ENCODE assay signal across 9 cellular contexts in the genomic region with DNA sequence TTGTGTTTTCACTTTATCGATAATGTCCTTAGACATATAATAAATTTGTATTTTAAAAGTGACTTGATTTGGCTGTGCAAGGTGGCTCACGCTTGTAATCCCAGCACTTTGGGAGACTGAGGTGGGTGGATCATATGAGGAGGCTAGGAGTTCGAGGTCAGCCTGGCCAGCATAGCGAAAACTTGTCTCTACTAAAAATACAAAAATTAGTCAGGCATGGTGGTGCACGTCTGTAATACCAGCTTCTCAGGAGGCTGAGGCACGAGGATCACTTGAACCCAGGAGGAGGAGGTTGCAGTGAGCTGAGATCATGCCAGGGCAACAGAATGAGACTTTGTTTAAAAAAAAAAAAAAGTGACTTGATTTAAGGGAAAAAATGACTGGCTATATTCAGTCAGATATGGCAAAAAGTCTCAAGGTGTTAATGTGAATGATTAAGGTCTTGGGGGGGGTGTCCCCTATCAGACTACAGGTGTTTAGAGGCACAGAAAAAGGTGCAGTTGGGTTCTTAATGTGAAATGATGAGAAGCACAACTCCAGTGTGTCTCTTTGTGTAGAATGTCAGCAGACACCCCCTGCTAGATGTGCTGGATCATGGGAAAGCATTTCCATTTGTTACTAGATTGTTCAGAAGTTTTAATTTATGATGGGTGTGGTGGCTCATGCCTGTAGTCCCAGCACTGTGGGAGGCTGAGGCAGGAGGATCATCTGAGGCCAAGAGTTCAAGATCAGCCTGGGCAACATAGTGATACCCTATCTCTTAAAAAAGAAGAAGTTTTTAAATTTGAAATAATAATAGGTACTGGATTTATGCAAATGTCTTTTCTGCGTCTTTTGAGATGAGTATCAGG. TPM values are rescaled to one million over a fixed set of nuclear protein-coding genes. Genes with fewer than 3 reads are reported as not detected.
DNase-seq lines count a peak whose midpoint lies in the region; ATAC-seq, FAIRE-seq and TF ChIP-seq lines count a peak whose summit lies in the region.
"Had no signal": no experiment of that assay in that cellular context is flagged by ENCODE, and none has a peak within 500 bp of the region (broad histone marks: within the 10 kb centered on the region; RNA-seq: fewer than 3 reads in every experiment).

No MANE protein-coding gene starts in this region.

- H3K9me3 Mint-ChIP-seq in activated CD4-positive, alpha-beta T cell treated with anti-CD3 and anti-CD28 coated beads, Interleukin-2, amount 10 ng/mL, durations not matched to agents 24 days and 14 days, result no peaks in the 10 kb centered on the region
- H3K9me3 Mint-ChIP-seq in activated naive CD8-positive, alpha-beta T cell (ENCODE audit: low read depth), result no peaks in the 10 kb centered on the region

- no peak for TF ChIP-seq CTCF in kidney (IDR thresholded peaks at IDR 0.05; ENCODE audit: borderline replicate concordance, extremely low read depth, insufficient read depth)

- H3K4me1 ChIP-seq in kidney (ENCODE audit: control insufficient read depth in 1 of 2, insufficient read depth in 1 of 2, low read depth in 1 of 2, low read length in 2 of 2), result peaks cover 16 to 20% of the 10 kb centered on the region in 2 donors

- peak overlapping the region; percentile 87 for H3K27ac Mint-ChIP-seq in activated CD4-positive, alpha-beta T cell treated with anti-CD3 and anti-CD28 coated beads, Interleukin-2, amount 10 ng/mL, durations not matched to agents 24 days and 14 days
- peak overlapping the region; percentile 92 for H3K27ac Mint-ChIP-seq in activated naive CD8-positive, alpha-beta T cell

- no peak for FAIRE-seq in kidney (lab: Jason Lieb, UNC)
- FAIRE-seq: islet of Langerhans had no signal

- H3K4me1 Mint-ChIP-seq in activated CD4-positive, alpha-beta T cell treated with anti-CD3 and anti-CD28 coated beads, Interleukin-2, amount 10 ng/mL, durations not matched to agents 24 days and 14 days, result peaks cover 65% of the 10 kb centered on the region
- peaks cover 68% of the 10 kb centered on the region for H3K4me1 Mint-ChIP-seq in activated naive CD8-positive, alpha-beta T cell (ENCODE audit: low read depth)

- no peaks in the 10 kb centered on the region for H3K27me3 Mint-ChIP-seq in activated CD4-positive, alpha-beta T cell treated with anti-CD3 and anti-CD28 coated beads, Interleukin-2, amount 10 ng/mL, durations not matched to agents 24 days and 14 days
- H3K27me3 Mint-ChIP-seq in activated naive CD8-positive, alpha-beta T cell, result no peaks in the 10 kb centered on the region

- peak overlapping the region; percentile 9 to 33 for H3K27ac ChIP-seq in kidney (ENCODE audit: low read depth in 2 of 2, low read length in 2 of 2)
- H3K27ac ChIP-seq in substantia nigra (ENCODE audit: low read depth, low read length, poor library complexity, severe bottlenecking), result peak overlapping the region; percentile 26

- DNase-seq in activated CD4-positive, alpha-beta T cell treated with anti-CD3 and anti-CD28 coated beads, Interleukin-2, amount 10 ng/mL, durations not matched to agents 24 days and 14 days, result no peak
- no peak for DNase-seq in activated CD4-positive, alpha-beta T cell treated with anti-CD3 and anti-CD28 coated beads for 48 hours
- no peak for DNase-seq in kidney
- DNase-seq in substantia nigra (lab: John Stamatoyannopoulos, UW), result no peak
- DNase-seq in NCI-H146 treated with DMSO at 0.1 percent for 48 hours (lab: John Stamatoyannopoulos, UW; ENCODE audit: unreplicated experiment), result no peak
- DNase-seq in anterior cingulate cortex (lab: John Stamatoyannopoulos, UW), result no peak

- H3K9me3 ChIP-seq in kidney (ENCODE audit: control insufficient read depth in 1 of 2, low read length in 2 of 2), result no peaks in the 10 kb centered on the region

- H3K36me3 Mint-ChIP-seq in activated CD4-positive, alpha-beta T cell treated with anti-CD3 and anti-CD28 coated beads, Interleukin-2, amount 10 ng/mL, durations not matched to agents 24 days and 14 days (ENCODE audit: low read depth), result peaks cover 60% of the 10 kb centered on the region
- peaks cover 11% of the 10 kb centered on the region for H3K36me3 Mint-ChIP-seq in activated naive CD8-positive, alpha-beta T cell

- ATAC-seq in GM18907 (IDR thresholded peaks at IDR 0.05; ENCODE audit: unreplicated experiment), result no peak

- intact Hi-C loops in activated CD4-positive, alpha-beta T cell treated with anti-CD3 and anti-CD28 coated beads, Interleukin-2, amount 10 ng/mL, durations not matched to agents 24 days and 14 days (cut with micrococcal nuclease), result loop anchor here (2.0 kb wide), 1 partner anchor 15 kb away; no protein-coding TSS in a partner anchor
- intact Hi-C loops in kidney (cut with DNase I), result no loop called here

- H3K4me3 Mint-ChIP-seq in activated CD4-positive, alpha-beta T cell treated with anti-CD3 and anti-CD28 coated beads, Interleukin-2, amount 10 ng/mL, durations not matched to agents 24 days and 14 days, result no peak overlapping the region
- peak overlapping the region; percentile 13 for H3K4me3 Mint-ChIP-seq in activated naive CD8-positive, alpha-beta T cell

- H3K4me3 ChIP-seq in kidney (ENCODE audit: low read length in 2 of 2), result no peak overlapping the region

- peaks cover 19 to 71% of the 10 kb centered on the region in 2 donors for H3K36me3 ChIP-seq in kidney (ENCODE audit: control insufficient read depth in 1 of 2, insufficient read depth in 2 of 2, low read length in 2 of 2)

- peak overlapping the region in 1 of 2 donors; percentile 17 for H3K9ac ChIP-seq in kidney (ENCODE audit: low read length in 2 of 2)

RNA-seq across cellular contexts. Expression of a gene that starts 17.0 kb away (rescaled TPM):
- 410 and 411 TPM in 2 replicates for total RNA-seq in activated CD4-positive, alpha-beta T cell treated with anti-CD3 and anti-CD28 coated beads, Interleukin-2, amount 10 ng/mL, durations not matched to agents 24 days and 14 days
- 1,006 TPM for total RNA-seq in kidney
- 595 TPM for polyA plus RNA-seq in kidney (ENCODE audit: insufficient read depth, low read depth, low replicate concordance)

RNA-seq across cellular contexts. Expression of a gene that starts 53.1 kb away (rescaled TPM):
- total RNA-seq in activated CD4-positive, alpha-beta T cell treated with anti-CD3 and anti-CD28 coated beads, Interleukin-2, amount 10 ng/mL, durations not matched to agents 24 days and 14 days, result 46.7 and 46.8 TPM in 2 replicates
- 41.3 TPM for total RNA-seq in kidney
- 9.4 TPM for polyA plus RNA-seq in kidney (ENCODE audit: insufficient read depth, low read depth, low replicate concordance)

RNA-seq across cellular contexts. Expression of a gene that starts 57.1 kb away (rescaled TPM):
- total RNA-seq in activated CD4-positive, alpha-beta T cell treated with anti-CD3 and anti-CD28 coated beads, Interleukin-2, amount 10 ng/mL, durations not matched to agents 24 days and 14 days, result 15.5 and 16.8 TPM in 2 replicates
- 14.7 TPM for total RNA-seq in kidney
- polyA plus RNA-seq in kidney (ENCODE audit: insufficient read depth, low read depth, low replicate concordance), result 4.1 TPM

RNA-seq across cellular contexts. Expression of a gene that starts 59.3 kb away (rescaled TPM):
- total RNA-seq in activated CD4-positive, alpha-beta T cell treated with anti-CD3 and anti-CD28 coated beads, Interleukin-2, amount 10 ng/mL, durations not matched to agents 24 days and 14 days, result 5,198 and 5,435 TPM in 2 replicates
- 15,262 TPM for total RNA-seq in kidney
- polyA plus RNA-seq in kidney (ENCODE audit: insufficient read depth, low read depth, low replicate concordance), result 219 TPM
